ENCODE assay signal across 8 cellular contexts in genomic region chr16:4052801-4053662, GRCh38.
DNase-seq lines count a peak whose midpoint lies in the region; ATAC-seq, FAIRE-seq and TF ChIP-seq lines count a peak whose summit lies in the region.

No MANE protein-coding gene starts in this region.

- H3K36me3 ChIP-seq in duodenal mucosa (ENCODE audit: control insufficient read depth in 1 of 2, insufficient read depth in 2 of 2, low read length in 2 of 2) (no peaks in the 10 kb centered on the region), muscle layer of colon (ENCODE audit: insufficient read depth, low read length) (no peaks in the 10 kb centered on the region)

- H3K4me1 ChIP-seq in duodenal mucosa (ENCODE audit: control insufficient read depth in 1 of 2, insufficient read depth in 2 of 2, low read length in 2 of 2) (peaks cover 10 to 14% of the 10 kb centered on the region in 2 donors), muscle layer of colon (ENCODE audit: insufficient read depth, low read length) (peaks cover 20% of the 10 kb centered on the region)

- H3K36me3 Mint-ChIP-seq in mesothelial cell of epicardium: peaks cover 1% of the 10 kb centered on the region

- H3K9ac ChIP-seq in duodenal mucosa (ENCODE audit: low read depth in 1 of 2, low read length in 2 of 2) (no peak overlapping the region), muscle layer of colon (ENCODE audit: low read length) (no peak overlapping the region)

- H3K4me3 ChIP-seq in duodenal mucosa (ENCODE audit: low read depth in 1 of 2, low read length in 2 of 2): peak overlapping the region; percentile 29 to 46
- peak overlapping the region in 1 of 2 donors; percentile 12 for H3K4me3 ChIP-seq in muscle layer of colon (ENCODE audit: low read depth in 1 of 2, low read length in 2 of 2)

- H3K4me3 Mint-ChIP-seq in mesothelial cell of epicardium: no peak overlapping the region

- no peak overlapping the region for H3K27ac Mint-ChIP-seq in mesothelial cell of epicardium

- H3K4me1 Mint-ChIP-seq in mesothelial cell of epicardium: peaks cover 12% of the 10 kb centered on the region

- no peaks in the 10 kb centered on the region for H3K27me3 Mint-ChIP-seq in mesothelial cell of epicardium (ENCODE audit: low read depth)

- TF ChIP-seq CTCF in mesothelial cell of epicardium (IDR thresholded peaks at IDR 0.05; ENCODE audit: unreplicated experiment): no peak

- ATAC-seq in GM19395 (IDR thresholded peaks at IDR 0.05; ENCODE audit: unreplicated experiment): no peak

- H3K27ac ChIP-seq in duodenal mucosa (ENCODE audit: low read depth, low read length): no peak overlapping the region
- peak overlapping the region; percentile 21 for H3K27ac ChIP-seq in muscle layer of colon (ENCODE audit: low read depth, low read length)

- H3K9me3 ChIP-seq in duodenal mucosa (ENCODE audit: control insufficient read depth in 1 of 2, low read length in 2 of 2): no peaks in the 10 kb centered on the region
- no peaks in the 10 kb centered on the region for H3K9me3 ChIP-seq in muscle layer of colon (ENCODE audit: low read length)

- H3K27me3 ChIP-seq in duodenal mucosa (ENCODE audit: control insufficient read depth in 1 of 2, insufficient read depth in 2 of 2, low read length in 2 of 2): no peaks in the 10 kb centered on the region
- no peaks in the 10 kb centered on the region for H3K27me3 ChIP-seq in muscle layer of colon (ENCODE audit: control insufficient read depth in 1 of 2, insufficient read depth in 2 of 2, low read length in 2 of 2)

- no peak for FAIRE-seq in RCC 7860 (lab: Jason Lieb, UNC)

- DNase-seq in GM04503 (ENCODE audit: low read depth) (peak; percentile 74), NCI-H526 (lab: John Stamatoyannopoulos, UW) (peak; percentile 16 to 76), RCC 7860 (ENCODE audit: low spot score) (no peak), T-helper 1 cell (no peak), mesothelial cell of epicardium (ENCODE audit: low spot score in 2 of 2, unreplicated experiment in 2 of 2) (no peak)

- H3K9me3 Mint-ChIP-seq in mesothelial cell of epicardium: peaks cover 3% of the 10 kb centered on the region

Comparison
In these comparisons a context has a peak if more than half of its experiments do, and no peak if none do; other contexts are left out.
1. DNase-seq: peak in GM04503 (single experiment) and NCI-H526 (2 of 2); none in RCC 7860 (single experiment), T-helper 1 cell (0 of 5) and mesothelial cell of epicardium (0 of 2).